In genomic region chr10:17206210-17206709, GRCh38 we compare ENCODE assay signal across 9 cellular contexts. TPM values are rescaled to one million over a fixed set of nuclear protein-coding genes. Genes with fewer than 3 reads are reported as not detected.
DNase-seq lines count a peak whose midpoint lies in the region; ATAC-seq and TF ChIP-seq lines count a peak whose summit lies in the region.
"Had no signal": no experiment of that assay in that cellular context is flagged by ENCODE, and none has a peak within 500 bp of the region (broad histone marks: within the 10 kb centered on the region; RNA-seq: fewer than 3 reads in every experiment).

No MANE protein-coding gene starts in this region.

- H3K4me3 ChIP-seq in fibroblast of villous mesenchyme (ENCODE audit: low read depth, low read length) (no peak overlapping the region), neural progenitor cell (no peak overlapping the region)
- H3K4me3 ChIP-seq: SK-N-MC had no signal

- no peaks in the 10 kb centered on the region for H3K27me3 Mint-ChIP-seq in neural progenitor cell (ENCODE audit: insufficient read depth, low read depth)

- no peak overlapping the region for H3K4me2 ChIP-seq in neural progenitor cell

- no peaks in the 10 kb centered on the region for H3K36me3 Mint-ChIP-seq in neural progenitor cell

- H3K9ac ChIP-seq in neural progenitor cell: no peak overlapping the region

- peak; percentile 40 for DNase-seq in activated CD4-positive, alpha-beta T cell treated with anti-CD3 and anti-CD28 coated beads, Interleukin-2, amount 50 U/mL, for 1 hour
- DNase-seq in fibroblast of villous mesenchyme (ENCODE audit: low read depth): peak; percentile 30
- no peak for DNase-seq in T1000 (lab: John Stamatoyannopoulos, UW)
- DNase-seq in DMS153 treated with DMSO at 0.1 percent for 48 hours (lab: John Stamatoyannopoulos, UW; ENCODE audit: unreplicated experiment): no peak
- no peak for DNase-seq in neural progenitor cell (ENCODE audit: low spot score)

- H4K20me1 ChIP-seq in neural progenitor cell (ENCODE audit: low read depth): no peaks in the 10 kb centered on the region

- H3K9me3 Mint-ChIP-seq in neural progenitor cell: peaks cover 2% of the 10 kb centered on the region

- H3K4me1 Mint-ChIP-seq in neural progenitor cell: peaks cover 41% of the 10 kb centered on the region

- ATAC-seq in GM19025 (IDR thresholded peaks at IDR 0.05; ENCODE audit: low read depth, unreplicated experiment): peak; percentile 38
- peak; percentile 54 for ATAC-seq in HG03139 (IDR thresholded peaks at IDR 0.05; ENCODE audit: unreplicated experiment)
- ATAC-seq in GM21390 (IDR thresholded peaks at IDR 0.05; ENCODE audit: unreplicated experiment): no peak

- H3K79me2 ChIP-seq in neural progenitor cell (ENCODE audit: low read depth): no peaks in the 10 kb centered on the region

- H3K36me3 ChIP-seq in neural progenitor cell: no peaks in the 10 kb centered on the region

- no peak overlapping the region for H2AFZ ChIP-seq in neural progenitor cell (replicated peaks)

- H3K27ac ChIP-seq in neural progenitor cell: no peak overlapping the region
- H3K27ac ChIP-seq: SK-N-MC had no signal

- no peak for TF ChIP-seq CTCF in fibroblast of villous mesenchyme (IDR thresholded peaks at IDR 0.05; ENCODE audit: insufficient read depth, low read depth, low read length)
- no peak for TF ChIP-seq CTCF in neural progenitor cell (IDR thresholded peaks at IDR 0.05)

- H3F3A ChIP-seq in neural progenitor cell (ENCODE audit: low read depth): peaks cover 20% of the 10 kb centered on the region

- no peaks in the 10 kb centered on the region for H3K9me3 ChIP-seq in neural progenitor cell (ENCODE audit: low read depth)

- no peaks in the 10 kb centered on the region for H3K27me3 ChIP-seq in neural progenitor cell

- no peak overlapping the region for H3K4me3 Mint-ChIP-seq in neural progenitor cell

- H3K27ac Mint-ChIP-seq in neural progenitor cell: no peak overlapping the region

- H3K4me1 ChIP-seq in neural progenitor cell: peaks cover 25% of the 10 kb centered on the region

RNA-seq across cellular contexts. Expression of gene TRDMT1, which starts 4.8 kb away (rescaled TPM):
- total RNA-seq in fibroblast of villous mesenchyme (6.0 and 6.1 TPM in 2 replicates), neural progenitor cell (ENCODE audit: low replicate concordance) (26.4 and 35.6 TPM in 2 replicates)

RNA-seq across cellular contexts. Expression of gene VIM, which starts 21.8 kb away (rescaled TPM):
- total RNA-seq in fibroblast of villous mesenchyme: 4,579 and 6,589 TPM in 2 replicates
- 727 and 820 TPM in 2 replicates for total RNA-seq in neural progenitor cell (ENCODE audit: low replicate concordance)

Comparison
In these comparisons a context has a peak if more than half of its experiments do, and no peak if none do; other contexts are left out.
1. DNase-seq: peak in activated CD4-positive, alpha-beta T cell treated with anti-CD3 and anti-CD28 coated beads, Interleukin-2, amount 50 U/mL, for 1 hour (single experiment) and fibroblast of villous mesenchyme (single experiment); none in T1000 (single experiment), DMS153 treated with DMSO at 0.1 percent for 48 hours (single experiment) and neural progenitor cell (single experiment).